Comparison of ENCODE assay signal across 8 cellular contexts in genomic region chr3:65439641-65440040, GRCh38.
DNase-seq lines count a peak whose midpoint lies in the region; ATAC-seq and TF ChIP-seq lines count a peak whose summit lies in the region.

No MANE protein-coding gene starts in this region.

- DNase-seq in ELF-1 (ENCODE audit: low read depth, low spot score) (peak; percentile 84), LNCaP clone FGC (ENCODE audit: low read depth) (peak; percentile 15), adipocyte (ENCODE audit: low read depth) (peak; percentile 87), left cardiac atrium (peak; percentile 45), gastrocnemius medialis (peak; percentile 10 to 17)
- no peak for DNase-seq in activated naive CD8-positive, alpha-beta T cell treated with anti-CD3 and anti-CD28 coated beads for 36 hours
- DNase-seq in activated CD4-positive, alpha-beta memory T cell treated with anti-CD3 and anti-CD28 coated beads, Interleukin-2, amount 10 ng/mL, durations not matched to agents 7 days and 5 days = no peak

- no peak overlapping the region for H3K27ac ChIP-seq in gastrocnemius medialis

- in situ Hi-C loops in gastrocnemius medialis (cut with MboI; ENCODE audit: low sequenced_read_pairs in 4 of 4) = loop anchor here in 3 of 4 donors (10.0 kb wide), 3 partner anchors 225 to 295 kb away; no protein-coding TSS in a partner anchor

- H3K27ac Mint-ChIP-seq in activated naive CD8-positive, alpha-beta T cell treated with anti-CD3 and anti-CD28 coated beads for 36 hours = no peak overlapping the region
- H3K27ac Mint-ChIP-seq in activated CD4-positive, alpha-beta memory T cell treated with anti-CD3 and anti-CD28 coated beads, Interleukin-2, amount 10 ng/mL, durations not matched to agents 7 days and 5 days = no peak overlapping the region

- H3K4me1 ChIP-seq in adipocyte (ENCODE audit: control insufficient read depth, insufficient read depth, low read length) = no peaks in the 10 kb centered on the region
- H3K4me1 ChIP-seq in gastrocnemius medialis = no peaks in the 10 kb centered on the region

- no peak overlapping the region for H3K9ac ChIP-seq in adipocyte (ENCODE audit: low read length)

- H3K27me3 Mint-ChIP-seq in activated naive CD8-positive, alpha-beta T cell treated with anti-CD3 and anti-CD28 coated beads for 36 hours = peaks cover 4% of the 10 kb centered on the region
- H3K27me3 Mint-ChIP-seq in activated CD4-positive, alpha-beta memory T cell treated with anti-CD3 and anti-CD28 coated beads, Interleukin-2, amount 10 ng/mL, durations not matched to agents 7 days and 5 days = no peaks in the 10 kb centered on the region

- no peaks in the 10 kb centered on the region for H3K9me3 ChIP-seq in adipocyte (ENCODE audit: control insufficient read depth, low read length)
- H3K9me3 ChIP-seq in gastrocnemius medialis = no peaks in the 10 kb centered on the region

- H3K36me3 ChIP-seq in adipocyte (ENCODE audit: control insufficient read depth, insufficient read depth, low read length, severe bottlenecking) (peaks cover 48% of the 10 kb centered on the region), gastrocnemius medialis (no peaks in the 10 kb centered on the region)

- intact Hi-C loops in left cardiac atrium (cut with DNase I) (loop anchor here (2.0 to 5.0 kb wide), 4 partner anchors 233 to 758 kb away; no protein-coding TSS in a partner anchor), gastrocnemius medialis (cut with DNase I; ENCODE audit: low total_unique reads) (loop anchor here (1.0 to 2.0 kb wide), 2 partner anchors 234 to 293 kb away; no protein-coding TSS in a partner anchor)

- no peaks in the 10 kb centered on the region for H3K9me3 Mint-ChIP-seq in activated naive CD8-positive, alpha-beta T cell treated with anti-CD3 and anti-CD28 coated beads for 36 hours
- H3K9me3 Mint-ChIP-seq in activated CD4-positive, alpha-beta memory T cell treated with anti-CD3 and anti-CD28 coated beads, Interleukin-2, amount 10 ng/mL, durations not matched to agents 7 days and 5 days = no peaks in the 10 kb centered on the region

- H3K4me3 ChIP-seq in LNCaP clone FGC (ENCODE audit: low read depth, low read length) = no peak overlapping the region
- H3K4me3 ChIP-seq in adipocyte (ENCODE audit: low read length) = no peak overlapping the region
- H3K4me3 ChIP-seq in gastrocnemius medialis = no peak overlapping the region

- H3K27me3 ChIP-seq in adipocyte (replicated peaks; ENCODE audit: control insufficient read depth, insufficient read depth, low read length) (no peaks in the 10 kb centered on the region), gastrocnemius medialis (no peaks in the 10 kb centered on the region)

- CTCF ChIA-PET in activated CD4-positive, alpha-beta memory T cell treated with anti-CD3 and anti-CD28 coated beads, Interleukin-2, amount 10 ng/mL, durations not matched to agents 7 days and 5 days (lab: Charles Lee) = no interaction called here

- no peaks in the 10 kb centered on the region for H3K36me3 Mint-ChIP-seq in activated naive CD8-positive, alpha-beta T cell treated with anti-CD3 and anti-CD28 coated beads for 36 hours
- H3K36me3 Mint-ChIP-seq in activated CD4-positive, alpha-beta memory T cell treated with anti-CD3 and anti-CD28 coated beads, Interleukin-2, amount 10 ng/mL, durations not matched to agents 7 days and 5 days (ENCODE audit: low read depth) = no peaks in the 10 kb centered on the region

- POLR2A ChIA-PET in activated CD4-positive, alpha-beta memory T cell treated with anti-CD3 and anti-CD28 coated beads, Interleukin-2, amount 10 ng/mL, durations not matched to agents 7 days and 5 days (lab: Charles Lee) = no interaction called here

- no peaks in the 10 kb centered on the region for H3K4me1 Mint-ChIP-seq in activated naive CD8-positive, alpha-beta T cell treated with anti-CD3 and anti-CD28 coated beads for 36 hours
- no peaks in the 10 kb centered on the region for H3K4me1 Mint-ChIP-seq in activated CD4-positive, alpha-beta memory T cell treated with anti-CD3 and anti-CD28 coated beads, Interleukin-2, amount 10 ng/mL, durations not matched to agents 7 days and 5 days

- TF ChIP-seq CTCF in LNCaP clone FGC (IDR thresholded peaks at IDR 0.05; ENCODE audit: control insufficient read depth, extremely low read depth, insufficient read depth) (peak; percentile 88), gastrocnemius medialis (IDR thresholded peaks at IDR 0.05 in 4 of 5, conservative IDR thresholded peaks at IDR 0.05 in 1 of 5) (peak; percentile 12 to 64 (median 56))

- no peak for TF ChIP-seq POLR2A in gastrocnemius medialis (IDR thresholded peaks at IDR 0.05)

- no peak overlapping the region for H3K4me3 Mint-ChIP-seq in activated naive CD8-positive, alpha-beta T cell treated with anti-CD3 and anti-CD28 coated beads for 36 hours
- no peak overlapping the region for H3K4me3 Mint-ChIP-seq in activated CD4-positive, alpha-beta memory T cell treated with anti-CD3 and anti-CD28 coated beads, Interleukin-2, amount 10 ng/mL, durations not matched to agents 7 days and 5 days

- ATAC-seq in left cardiac atrium = peak; percentile 83 to 88
- ATAC-seq in gastrocnemius medialis = peak; percentile 74 to 85
- ATAC-seq in HG03432 (IDR thresholded peaks at IDR 0.05; ENCODE audit: unreplicated experiment) = no peak

Comparison
In these comparisons a context has a peak if more than half of its experiments do, and no peak if none do; other contexts are left out.
1. DNase-seq: peak in ELF-1 (single experiment), LNCaP clone FGC (single experiment), adipocyte (single experiment), left cardiac atrium (single experiment) and gastrocnemius medialis (2 of 2); none in activated naive CD8-positive, alpha-beta T cell treated with anti-CD3 and anti-CD28 coated beads for 36 hours (single experiment) and activated CD4-positive, alpha-beta memory T cell treated with anti-CD3 and anti-CD28 coated beads, Interleukin-2, amount 10 ng/mL, durations not matched to agents 7 days and 5 days (single experiment).